ENCODE assay signal across 10 cellular contexts in genomic region chr4:184503869-184504300, GRCh38. TPM values are rescaled to one million over a fixed set of nuclear protein-coding genes. Genes with fewer than 3 reads are reported as not detected.
A peak's percentile ranks its signal among the peaks of the same experiment; 100 is the strongest.
DNase-seq lines count a peak whose midpoint lies in the region; ATAC-seq and TF ChIP-seq lines count a peak whose summit lies in the region.
"Had no signal": no experiment of that assay in that cellular context is flagged by ENCODE, and none has a peak within 500 bp of the region (broad histone marks: within the 10 kb centered on the region; RNA-seq: fewer than 3 reads in every experiment).

No MANE protein-coding gene starts in this region.

- H3K4me1 ChIP-seq in PC-9 (replicated peaks; ENCODE audit: insufficient read depth): no peaks in the 10 kb centered on the region

- no peaks in the 10 kb centered on the region for H3F3A ChIP-seq in PC-9 (ENCODE audit: insufficient read depth, low read depth)

- intact Hi-C loops in PC-9 (cut with micrococcal nuclease; ENCODE audit: unreplicated experiment): no loop called here

- H3K4me2 ChIP-seq in PC-9: no peak overlapping the region

- peak; percentile 50 for ATAC-seq in activated CD8-positive, alpha-beta memory T cell treated with anti-CD3 and anti-CD28 coated beads, Interleukin-2, amount 10 ng/mL, durations not matched to agents 7 days and 5 days
- ATAC-seq in HG03457 (IDR thresholded peaks at IDR 0.05; ENCODE audit: unreplicated experiment): no peak

- H3K9me2 ChIP-seq in PC-9 (ENCODE audit: insufficient read depth): no peaks in the 10 kb centered on the region

- no peaks in the 10 kb centered on the region for H4K20me1 ChIP-seq in PC-9 (ENCODE audit: insufficient read depth)

- BruUV-seq in PC-9 (replicated peaks; lab: Mats Ljungman, UMichigan): no TSS peak

- H3K4me1 Mint-ChIP-seq in activated CD8-positive, alpha-beta memory T cell treated with anti-CD3 and anti-CD28 coated beads, Interleukin-2, amount 10 ng/mL, durations not matched to agents 7 days and 5 days: peaks cover 25% of the 10 kb centered on the region
- H3K4me1 Mint-ChIP-seq: endodermal cell had no signal

- POLR2A ChIA-PET in PC-9 (lab: Charles Lee; ENCODE audit: unreplicated experiment): no interaction called here

- no peak for DNase-seq in activated CD8-positive, alpha-beta memory T cell treated with anti-CD3 and anti-CD28 coated beads, Interleukin-2, amount 10 ng/mL, durations not matched to agents 7 days and 5 days
- DNase-seq in activated CD8-positive, alpha-beta memory T cell treated with anti-CD3 and anti-CD28 coated beads, Interleukin-2, amount 50 U/mL, for 4 hours: no peak
- peak; percentile 59 for DNase-seq in RPMI8226
- DNase-seq in cerebellar cortex (ENCODE audit: low spot score): peak; percentile 81
- peak; percentile 18 for DNase-seq in stimulated activated CD4-positive, alpha-beta T cell treated with anti-CD3 and anti-CD28 coated beads, Interleukin-4, amount 100 ng/mL, for 24 hours
- DNase-seq in foreskin melanocyte: no peak
- no peak for DNase-seq in PC-9
- DNase-seq: endodermal cell had no signal

- no peaks in the 10 kb centered on the region for H3K36me3 ChIP-seq in PC-9 (ENCODE audit: low read depth)

- CTCF ChIA-PET in activated CD8-positive, alpha-beta memory T cell treated with anti-CD3 and anti-CD28 coated beads, Interleukin-2, amount 10 ng/mL, durations not matched to agents 7 days and 5 days (lab: Charles Lee): interaction anchor here (0.7 to 1.9 kb wide), 3 partner anchors 10 to 128 kb away, joined by 3 to 6 read pairs (median 5); no protein-coding TSS in a partner anchor
- CTCF ChIA-PET in PC-9 (lab: Charles Lee): no interaction called here

- H3K27ac Mint-ChIP-seq in activated CD8-positive, alpha-beta memory T cell treated with anti-CD3 and anti-CD28 coated beads, Interleukin-2, amount 10 ng/mL, durations not matched to agents 7 days and 5 days: peak overlapping the region; percentile 79
- H3K27ac Mint-ChIP-seq: endodermal cell, nephron had no signal

- peaks cover 6% of the 10 kb centered on the region for H3K36me3 Mint-ChIP-seq in activated CD8-positive, alpha-beta memory T cell treated with anti-CD3 and anti-CD28 coated beads, Interleukin-2, amount 10 ng/mL, durations not matched to agents 7 days and 5 days

- no peaks in the 10 kb centered on the region for H3K27me3 Mint-ChIP-seq in activated CD8-positive, alpha-beta memory T cell treated with anti-CD3 and anti-CD28 coated beads, Interleukin-2, amount 10 ng/mL, durations not matched to agents 7 days and 5 days

- no peaks in the 10 kb centered on the region for H3K79me2 ChIP-seq in PC-9 (ENCODE audit: low read depth)

- no peaks in the 10 kb centered on the region for H3K27me3 ChIP-seq in PC-9 (ENCODE audit: insufficient read depth, low read depth)

- no peak for TF ChIP-seq CTCF in PC-9 (conservative IDR thresholded peaks at IDR 0.05)

- H3K27ac ChIP-seq in PC-9: no peak overlapping the region

- H3K4me3 Mint-ChIP-seq in activated CD8-positive, alpha-beta memory T cell treated with anti-CD3 and anti-CD28 coated beads, Interleukin-2, amount 10 ng/mL, durations not matched to agents 7 days and 5 days: no peak overlapping the region
- H3K4me3 Mint-ChIP-seq: endodermal cell, nephron had no signal

- no peaks in the 10 kb centered on the region for H3K9me3 Mint-ChIP-seq in activated CD8-positive, alpha-beta memory T cell treated with anti-CD3 and anti-CD28 coated beads, Interleukin-2, amount 10 ng/mL, durations not matched to agents 7 days and 5 days (ENCODE audit: low read depth)
- H3K9me3 Mint-ChIP-seq: endodermal cell, nephron had no signal

- no peaks in the 10 kb centered on the region for H3K9me3 ChIP-seq in PC-9 (ENCODE audit: insufficient read depth, low read depth)

- no peak overlapping the region for H2AFZ ChIP-seq in PC-9

- no peak overlapping the region for H3K4me3 ChIP-seq in PC-9

RNA-seq across cellular contexts. Expression of gene IRF2, which starts 29.5 kb away (rescaled TPM):
- total RNA-seq in activated CD8-positive, alpha-beta memory T cell treated with anti-CD3 and anti-CD28 coated beads, Interleukin-2, amount 10 ng/mL, durations not matched to agents 7 days and 5 days: 100 to 1,000 TPM in 1 of 2 experiments, 10 to 100 TPM in 1; 81.6 to 112 TPM
- total RNA-seq in PC-9 (2021): 27.4 and 34.4 TPM in 2 replicates

Comparison
In these comparisons a context has a peak if more than half of its experiments do, and no peak if none do; other contexts are left out.
1. DNase-seq: peak in RPMI8226 (single experiment), cerebellar cortex (single experiment) and stimulated activated CD4-positive, alpha-beta T cell treated with anti-CD3 and anti-CD28 coated beads, Interleukin-4, amount 100 ng/mL, for 24 hours (single experiment); none in activated CD8-positive, alpha-beta memory T cell treated with anti-CD3 and anti-CD28 coated beads, Interleukin-2, amount 10 ng/mL, durations not matched to agents 7 days and 5 days (single experiment), activated CD8-positive, alpha-beta memory T cell treated with anti-CD3 and anti-CD28 coated beads, Interleukin-2, amount 50 U/mL, for 4 hours (single experiment), foreskin melanocyte (single experiment) and PC-9 (0 of 2).